7 cellular contexts compared by ENCODE assay signal in the genomic region with DNA sequence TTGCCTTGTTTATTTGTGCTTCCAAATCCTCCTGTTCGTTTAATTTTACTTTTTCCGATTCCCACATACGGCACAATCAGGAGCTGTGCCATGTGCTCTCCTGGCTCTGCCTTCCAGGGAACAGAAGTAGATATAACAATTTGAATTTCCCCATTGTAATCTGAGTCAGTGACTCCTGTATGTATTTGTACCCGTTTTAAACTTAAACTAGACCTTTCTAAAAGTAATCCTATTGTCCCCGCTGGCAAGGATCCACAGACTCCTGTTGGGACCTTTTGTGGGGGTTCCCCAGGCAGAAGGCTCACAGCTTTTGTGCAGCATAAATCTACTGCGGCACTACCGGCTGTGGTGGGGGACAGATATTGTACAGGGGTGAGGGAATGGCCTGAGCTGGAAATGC.
DNase-seq lines count a peak whose midpoint lies in the region; FAIRE-seq and TF ChIP-seq lines count a peak whose summit lies in the region.
"Not testable (repeated sequence)": the region's sequence is repeated elsewhere in the genome, so short reads cannot be mapped to it uniquely, and the experiment has no call there.

No MANE protein-coding gene starts in this region.

- not testable (repeated sequence) for H3K27me3 Mint-ChIP-seq in neural progenitor cell (ENCODE audit: insufficient read depth, low read depth)

- TF ChIP-seq POLR2A in endothelial cell of umbilical vein (IDR thresholded peaks at IDR 0.05; ENCODE audit: low read depth, low read length) = not testable (repeated sequence)

- H3K36me3 ChIP-seq in A673 (ENCODE audit: insufficient read depth, low read length, poor library complexity, severe bottlenecking); endothelial cell of umbilical vein (ENCODE audit: control insufficient read depth in 2 of 2, extremely low read depth in 1 of 2, insufficient read depth in 2 of 2, low read length in 2 of 2); neural progenitor cell: not testable (repeated sequence)

- not testable (repeated sequence) for H3K27me3 ChIP-seq in A673 (replicated peaks; ENCODE audit: insufficient read depth, low read depth, low read length, poor library complexity); endothelial cell of umbilical vein (ENCODE audit: control insufficient read depth in 2 of 2, insufficient read depth in 2 of 2, low read length in 2 of 2); neural progenitor cell

- DNase-seq in A673 (ENCODE audit: low spot score) (peak; percentile 34), dermis blood vessel endothelial cell (peak; percentile 30), dermis microvascular lymphatic vessel endothelial cell (ENCODE audit: low read depth in 2 of 2) (peak; percentile 50 to 55), endothelial cell of umbilical vein (ENCODE audit: low read depth, low spot score) (peak; percentile 44), fibroblast of pulmonary artery (ENCODE audit: low read depth) (peak; percentile 6), fibroblast of the aortic adventitia (ENCODE audit: low read depth) (peak; percentile 4)
- DNase-seq in neural progenitor cell (ENCODE audit: low spot score) = not testable (repeated sequence)

- H3K4me3 Mint-ChIP-seq in neural progenitor cell = not testable (repeated sequence)

- H3K27ac ChIP-seq in A673 (ENCODE audit: low read depth, low read length, poor library complexity, severe bottlenecking) = peak overlapping the region; percentile 67
- H3K27ac ChIP-seq in endothelial cell of umbilical vein (ENCODE audit: insufficient read depth, low read depth, low read length); neural progenitor cell: not testable (repeated sequence)

- not testable (repeated sequence) for H3K4me1 ChIP-seq in A673 (ENCODE audit: insufficient read depth, low read length, poor library complexity, severe bottlenecking); endothelial cell of umbilical vein (ENCODE audit: control insufficient read depth, extremely low read depth, insufficient read depth, low read length); neural progenitor cell

- H3K9me1 ChIP-seq in endothelial cell of umbilical vein (replicated peaks; ENCODE audit: control insufficient read depth, extremely low read depth, insufficient read depth, low read length) = not testable (repeated sequence)

- H3K9me3 ChIP-seq in A673 (ENCODE audit: low read depth, low read length, poor library complexity, severe bottlenecking); endothelial cell of umbilical vein (replicated peaks; ENCODE audit: control insufficient read depth, insufficient read depth, low read length); neural progenitor cell (ENCODE audit: low read depth): not testable (repeated sequence)

- H3K4me3 ChIP-seq in A673 (ENCODE audit: low read depth, low read length, poor library complexity, severe bottlenecking); endothelial cell of umbilical vein (replicated peaks in 1 of 3; ENCODE audit: insufficient read depth in 1 of 3, low read depth in 1 of 3, low read length in 3 of 3); fibroblast of pulmonary artery (replicated peaks; ENCODE audit: low read depth, low read length); fibroblast of the aortic adventitia (ENCODE audit: low read depth, low read length); neural progenitor cell: not testable (repeated sequence)

- peak overlapping the region; percentile 73 for H2AFZ ChIP-seq in endothelial cell of umbilical vein (ENCODE audit: low read depth, low read length)
- H2AFZ ChIP-seq in neural progenitor cell (replicated peaks) = not testable (repeated sequence)

- not testable (repeated sequence) for H3K9me3 Mint-ChIP-seq in neural progenitor cell

- not testable (repeated sequence) for H3K9ac ChIP-seq in endothelial cell of umbilical vein (replicated peaks; ENCODE audit: extremely low read depth, insufficient read depth, low read length); neural progenitor cell

- dilution Hi-C loops in endothelial cell of umbilical vein (cut with MboI; ENCODE audit: extremely low pct_ligation_motif_present, low sequenced_read_pairs) = not testable (repeated sequence)

- not testable (repeated sequence) for BruUV-seq in A673 (replicated peaks; lab: Mats Ljungman, UMichigan); endothelial cell of umbilical vein (replicated peaks; lab: Mats Ljungman, UMichigan)

- not testable (repeated sequence) for FAIRE-seq in endothelial cell of umbilical vein (lab: Jason Lieb, UNC)

- H3K27ac Mint-ChIP-seq in neural progenitor cell = peak overlapping the region; percentile 16

- POLR2A ChIA-PET in A673 (lab: Charles Lee; ENCODE audit: low non-redundant PET); endothelial cell of umbilical vein (lab: Charles Lee): not testable (repeated sequence)

- intact Hi-C loops in A673 (cut with micrococcal nuclease; ENCODE audit: unreplicated experiment); endothelial cell of umbilical vein (cut with micrococcal nuclease): not testable (repeated sequence)

- TF ChIP-seq CTCF in A673 (conservative IDR thresholded peaks at IDR 0.05; ENCODE audit: low read depth, low read length); endothelial cell of umbilical vein (IDR thresholded peaks at IDR 0.05; ENCODE audit: extremely low read depth in 1 of 2, insufficient read depth in 1 of 2, low read depth in 1 of 2, low read length in 2 of 2); fibroblast of pulmonary artery (IDR thresholded peaks at IDR 0.05; ENCODE audit: low read length, missing control alignments); fibroblast of the aortic adventitia (IDR thresholded peaks at IDR 0.05; ENCODE audit: insufficient read depth, low read length); neural progenitor cell (IDR thresholded peaks at IDR 0.05): not testable (repeated sequence)

- H3K79me2 ChIP-seq in endothelial cell of umbilical vein (ENCODE audit: control insufficient read depth, insufficient read depth, low read length); neural progenitor cell (ENCODE audit: low read depth): not testable (repeated sequence)

- not testable (repeated sequence) for H3K36me3 Mint-ChIP-seq in neural progenitor cell

- CTCF ChIA-PET in A673 (lab: Charles Lee); endothelial cell of umbilical vein (lab: Charles Lee): not testable (repeated sequence)

- peaks cover 16% of the 10 kb centered on the region for H3K4me1 Mint-ChIP-seq in neural progenitor cell

- H3K4me2 ChIP-seq in endothelial cell of umbilical vein (ENCODE audit: insufficient read depth, low read length); neural progenitor cell: not testable (repeated sequence)

- not testable (repeated sequence) for H4K20me1 ChIP-seq in endothelial cell of umbilical vein (replicated peaks; ENCODE audit: control insufficient read depth, extremely low read depth, insufficient read depth, low read length); neural progenitor cell (ENCODE audit: low read depth)

- not testable (repeated sequence) for H3F3A ChIP-seq in neural progenitor cell (ENCODE audit: low read depth)
